Comparison of ENCODE assay signal across 28 cellular contexts in the genomic region with DNA sequence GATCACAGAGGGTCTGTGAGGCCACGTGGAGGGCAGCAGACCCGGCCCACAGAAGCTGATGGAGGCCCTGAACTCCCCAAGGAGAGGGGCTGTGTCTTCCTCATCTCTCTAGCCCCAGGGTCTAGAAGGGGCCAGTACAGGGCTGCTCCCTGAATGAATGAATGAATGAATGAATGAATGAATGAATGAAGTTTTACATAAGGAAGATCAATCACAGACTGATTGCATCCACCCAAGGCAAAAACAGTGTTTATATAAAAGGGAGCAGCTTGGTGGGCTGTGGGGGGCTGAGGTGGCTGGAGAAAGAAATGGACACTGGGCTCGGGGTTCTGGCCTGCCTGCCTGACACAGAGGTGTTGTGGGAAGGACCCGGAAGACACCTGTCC. TPM values are rescaled to one million over a fixed set of nuclear protein-coding genes. Genes with fewer than 3 reads are reported as not detected.
DNase-seq lines count a peak whose midpoint lies in the region; ATAC-seq, FAIRE-seq and TF ChIP-seq lines count a peak whose summit lies in the region.
"Had no signal": no experiment of that assay in that cellular context is flagged by ENCODE, and none has a peak within 500 bp of the region (broad histone marks: within the 10 kb centered on the region; RNA-seq: fewer than 3 reads in every experiment).

No MANE protein-coding gene starts in this region.

- 76% methylated on average over 3 of the region's 4 CpGs for whole genome bisulfite sequencing in HepG2 (ENCODE audit: low lambda C conversion rate)
- 100% methylated on average over 1 of the region's 4 CpGs for whole genome bisulfite sequencing in right lobe of liver (ENCODE audit: insufficient coverage, low coverage, low lambda C conversion rate, missing lambda C conversion rate)
- WGBS in GM12878 (ENCODE audit: insufficient coverage, insufficient replicate concordance, low lambda C conversion rate, missing lambda C conversion rate) = 28% methylated on average over 4 of the region's 4 CpGs
- no CpG with 5 or more reads among the region's 4 CpGs for WGBS in neuronal stem cell (ENCODE audit: extremely low coverage in 2 of 2, insufficient read length in 2 of 2, insufficient replicate concordance in 1 of 2), 2 donors
- WGBS in mesendoderm (ENCODE audit: extremely low coverage, insufficient coverage, low lambda C conversion rate) = no CpG with 5 or more reads among the region's 4 CpGs

- no peak overlapping the region for H3K4me3 ChIP-seq in HepG2 (replicated peaks in 1 of 3; ENCODE audit: insufficient read depth in 1 of 3, low read depth in 2 of 3, low read length in 3 of 3)
- no peak overlapping the region for H3K4me3 ChIP-seq in right lobe of liver
- no peak overlapping the region for H3K4me3 ChIP-seq in GM12878
- no peak overlapping the region for H3K4me3 ChIP-seq in neuronal stem cell (ENCODE audit: low read length in 2 of 2)
- H3K4me3 ChIP-seq in mesendoderm (ENCODE audit: low read length) = no peak overlapping the region
- no peak overlapping the region for H3K4me3 ChIP-seq in left lung
- H3K4me3 ChIP-seq: BLaER1 had no signal

- CTCF ChIA-PET in HepG2 (lab: Yijun Ruan, JAX; ENCODE audit: low intra/inter-chr PET ratio, low total read pairs) (no interaction called here), GM12878 (lab: Yijun Ruan, JAX) (no interaction called here)

- no peak overlapping the region for H3K9ac ChIP-seq in HepG2 (ENCODE audit: insufficient read depth, low read depth, low read length)
- no peak overlapping the region for H3K9ac ChIP-seq in GM12878 (ENCODE audit: control insufficient read depth, insufficient read depth, low read length)
- no peak overlapping the region for H3K9ac ChIP-seq in neuronal stem cell (ENCODE audit: low read depth, low read length, poor library complexity)
- no peak overlapping the region for H3K9ac ChIP-seq in mesendoderm (ENCODE audit: low read length)
- H3K9ac ChIP-seq: BLaER1 had no signal

- H3K79me1 ChIP-seq in neuronal stem cell (ENCODE audit: low read depth, low read length) (peaks cover 9% of the 10 kb centered on the region), mesendoderm (ENCODE audit: low read length) (no peaks in the 10 kb centered on the region)

- H3K9me3 ChIP-seq in HepG2 (ENCODE audit: low read length) (no peaks in the 10 kb centered on the region), right lobe of liver (no peaks in the 10 kb centered on the region), GM12878 (replicated peaks; ENCODE audit: control insufficient read depth, insufficient read depth, low read length) (no peaks in the 10 kb centered on the region), neuronal stem cell (replicated peaks in 1 of 2; ENCODE audit: control insufficient read depth in 2 of 2, insufficient read depth in 1 of 2, low read depth in 1 of 2, low read length in 2 of 2) (no peaks in the 10 kb centered on the region), left lung (no peaks in the 10 kb centered on the region)
- H3K9me3 ChIP-seq: BE2C, BLaER1 had no signal

- H3K36me3 ChIP-seq in HepG2 (replicated peaks in 1 of 2; ENCODE audit: control insufficient read depth in 1 of 2, insufficient read depth in 2 of 2, low read length in 2 of 2) (no peaks in the 10 kb centered on the region), right lobe of liver (no peaks in the 10 kb centered on the region), GM12878 (ENCODE audit: control insufficient read depth in 2 of 2, insufficient read depth in 2 of 2, low read length in 1 of 2) (no peaks in the 10 kb centered on the region), neuronal stem cell (replicated peaks in 1 of 2; ENCODE audit: control insufficient read depth in 2 of 2, insufficient read depth in 2 of 2, low read length in 2 of 2) (no peaks in the 10 kb centered on the region), mesendoderm (ENCODE audit: control insufficient read depth, insufficient read depth, low read length) (no peaks in the 10 kb centered on the region), left lung (no peaks in the 10 kb centered on the region)
- H3K36me3 ChIP-seq: BE2C, BLaER1 had no signal

- H4K5ac ChIP-seq in mesendoderm (ENCODE audit: low read length) = no peak overlapping the region

- H4K8ac ChIP-seq in neuronal stem cell (ENCODE audit: low read depth, low read length) (no peak overlapping the region), mesendoderm (ENCODE audit: low read depth, low read length) (no peak overlapping the region)

- FAIRE-seq in HepG2 (lab: Jason Lieb, UNC) = no peak
- FAIRE-seq in GM12878 (lab: Jason Lieb, UNC) = no peak
- FAIRE-seq: A204.1, GM12891, GM19239 had no signal

- RAD21 ChIA-PET in GM12878 (lab: Charles Lee; ENCODE audit: unreplicated experiment) = no interaction called here

- H3K23ac ChIP-seq in neuronal stem cell (ENCODE audit: low read depth, low read length, poor library complexity) (no peak overlapping the region), mesendoderm (ENCODE audit: low read length) (no peak overlapping the region)

- in situ Hi-C loops in HepG2 (cut with HindIII; ENCODE audit: extremely low pct_ligation_motif_present, low pct_unique_long_range_greater_than_20kb) = no loop called here
- in situ Hi-C loops in GM12878 (cut with MboI) = no loop called here

- no peak for TF ChIP-seq RAD21 in HepG2 (CRISPR knock-in tag; IDR thresholded peaks at IDR 0.05)
- TF ChIP-seq RAD21 in GM12878 (IDR thresholded peaks at IDR 0.05; ENCODE audit: insufficient read depth, low read depth, low read length) = no peak

- no peaks in the 10 kb centered on the region for H3K27me3 ChIP-seq in HepG2 (ENCODE audit: control insufficient read depth in 1 of 2, insufficient read depth in 2 of 2, low read length in 2 of 2)
- no peaks in the 10 kb centered on the region for H3K27me3 ChIP-seq in right lobe of liver
- no peaks in the 10 kb centered on the region for H3K27me3 ChIP-seq in GM12878 (replicated peaks in 1 of 2; ENCODE audit: control insufficient read depth in 2 of 2, insufficient read depth in 2 of 2, low read length in 1 of 2)
- no peaks in the 10 kb centered on the region for H3K27me3 ChIP-seq in neuronal stem cell (ENCODE audit: control insufficient read depth in 3 of 3, insufficient read depth in 3 of 3, low read depth in 1 of 3, low read length in 3 of 3)
- no peaks in the 10 kb centered on the region for H3K27me3 ChIP-seq in mesendoderm (ENCODE audit: insufficient read depth, low read length, poor library complexity)
- no peaks in the 10 kb centered on the region for H3K27me3 ChIP-seq in left lung
- H3K27me3 ChIP-seq: BE2C, BLaER1 had no signal

- H2AK5ac ChIP-seq in neuronal stem cell (ENCODE audit: low read depth, low read length) = peak overlapping the region; percentile 75
- H2AK5ac ChIP-seq in mesendoderm (ENCODE audit: low read length) = no peak overlapping the region

- H2BK15ac ChIP-seq in neuronal stem cell (ENCODE audit: low read length) = no peak overlapping the region
- H2BK15ac ChIP-seq in mesendoderm (replicated peaks; ENCODE audit: low read depth) = no peak overlapping the region

- no peak for DNase-seq in HepG2 (ENCODE audit: low spot score)
- DNase-seq in right lobe of liver = no peak
- DNase-seq in GM12878 (ENCODE audit: low read depth, low spot score) = no peak
- no peak for DNase-seq in neuronal stem cell (ENCODE audit: low spot score)
- DNase-seq in mesendoderm = no peak
- no peak for DNase-seq in left lung
- DNase-seq: 8988T; ACHN; BE2C; CD4-positive, alpha-beta memory T cell; CD4-positive, CD25-positive, alpha-beta regulatory T cell; CD8-positive, alpha-beta memory T cell; COR-L47; DMS 273 treated with DMSO at 0.1 percent for 48 hours; DMS153; DMS79; DND-41; EL; GDM1 had no signal

- H3K4me2 ChIP-seq in HepG2 (ENCODE audit: low read depth, low read length) = no peak overlapping the region
- no peak overlapping the region for H3K4me2 ChIP-seq in GM12878 (ENCODE audit: control insufficient read depth, insufficient read depth)
- no peak overlapping the region for H3K4me2 ChIP-seq in neuronal stem cell (ENCODE audit: insufficient read depth, low read length, poor library complexity, severe bottlenecking)
- H3K4me2 ChIP-seq in mesendoderm (ENCODE audit: low read length) = no peak overlapping the region
- H3K4me2 ChIP-seq: BLaER1 had no signal

- H3K4me1 ChIP-seq in HepG2 (ENCODE audit: insufficient read depth, low read length) (peaks cover 8% of the 10 kb centered on the region), right lobe of liver (peaks cover 0 to 5% (median 0%) of the 10 kb centered on the region in 4 donors), GM12878 (ENCODE audit: control insufficient read depth, insufficient read depth, low read length) (no peaks in the 10 kb centered on the region), neuronal stem cell (ENCODE audit: control insufficient read depth in 2 of 2, insufficient read depth in 1 of 2, low read depth in 1 of 2, low read length in 2 of 2) (no peaks in the 10 kb centered on the region), mesendoderm (ENCODE audit: control insufficient read depth, low read depth, low read length) (no peaks in the 10 kb centered on the region), left lung (peaks cover 0 to 9% of the 10 kb centered on the region in 2 donors)
- H3K4me1 ChIP-seq: BE2C had no signal

- H3K27ac ChIP-seq in HepG2 (ENCODE audit: extremely low read length, insufficient read depth, low read length) = no peak overlapping the region
- no peak overlapping the region for H3K27ac ChIP-seq in right lobe of liver
- H3K27ac ChIP-seq in GM12878 (ENCODE audit: control insufficient read depth, insufficient read depth) = no peak overlapping the region
- no peak overlapping the region for H3K27ac ChIP-seq in neuronal stem cell (replicated peaks; ENCODE audit: low read length)
- H3K27ac ChIP-seq in mesendoderm (ENCODE audit: low read depth, low read length) = no peak overlapping the region
- no peak overlapping the region for H3K27ac ChIP-seq in left lung
- H3K27ac ChIP-seq: BLaER1 had no signal

- H4K20me1 ChIP-seq in HepG2 (ENCODE audit: insufficient read depth, low read length) = no peaks in the 10 kb centered on the region
- no peaks in the 10 kb centered on the region for H4K20me1 ChIP-seq in GM12878 (ENCODE audit: control insufficient read depth, insufficient read depth)
- H4K20me1 ChIP-seq: BLaER1 had no signal

- no peak overlapping the region for H2BK5ac ChIP-seq in neuronal stem cell (ENCODE audit: low read length)
- no peak overlapping the region for H2BK5ac ChIP-seq in mesendoderm (ENCODE audit: low read length)

- SMC1A ChIA-PET in GM12878 (lab: Charles Lee; ENCODE audit: uncharacterized antibody, unreplicated experiment) = no interaction called here

- BruUV-seq in HepG2 (replicated peaks; lab: Mats Ljungman, UMichigan) (no TSS peak), GM12878 (replicated peaks; lab: Mats Ljungman, UMichigan) (no TSS peak)

- H3K18ac ChIP-seq in neuronal stem cell (ENCODE audit: low read length) (peak overlapping the region; percentile 64), mesendoderm (ENCODE audit: low read length) (no peak overlapping the region)

- no peak overlapping the region for H3K14ac ChIP-seq in neuronal stem cell (ENCODE audit: low read length)

- H4K91ac ChIP-seq in neuronal stem cell (ENCODE audit: low read depth, low read length, poor library complexity) = no peak overlapping the region

- TF ChIP-seq POLR2A in HepG2 (IDR thresholded peaks at IDR 0.05; ENCODE audit: insufficient read depth in 1 of 2, low read depth in 2 of 2, low read length in 2 of 2) = no peak
- TF ChIP-seq POLR2A in right lobe of liver (IDR thresholded peaks at IDR 0.05) = no peak
- no peak for TF ChIP-seq POLR2A in GM12878 (IDR thresholded peaks at IDR 0.05; ENCODE audit: low read depth, low read length)

- ATAC-seq in HepG2 = no peak
- no peak for ATAC-seq in right lobe of liver
- ATAC-seq in GM12878 = no peak
- ATAC-seq in left lung = no peak

- no peak for TF ChIP-seq EP300 in HepG2 (IDR thresholded peaks at IDR 0.05; ENCODE audit: low read depth in 2 of 2, low read length in 2 of 2)
- no peak for TF ChIP-seq EP300 in HepG2 (CRISPR knock-in tag; IDR thresholded peaks at IDR 0.05; ENCODE audit: borderline replicate concordance)
- TF ChIP-seq EP300 in GM12878 (IDR thresholded peaks at IDR 0.05; ENCODE audit: borderline replicate concordance in 1 of 2, control insufficient read depth in 1 of 2, low read depth in 2 of 2, low read length in 2 of 2) = no peak

- POLR2A ChIA-PET in HepG2 (lab: Yijun Ruan, JAX) = no interaction called here
- POLR2A ChIA-PET in GM12878 (lab: Charles Lee) = interaction anchor here (0.5 kb wide), 1 partner anchor 363 kb away, joined by 5 read pairs; no protein-coding TSS in a partner anchor

- H3K4ac ChIP-seq in neuronal stem cell (ENCODE audit: low read length) = no peak overlapping the region
- no peak overlapping the region for H3K4ac ChIP-seq in mesendoderm (ENCODE audit: low read depth, low read length)

- H2BK12ac ChIP-seq in neuronal stem cell (ENCODE audit: low read length) = peak overlapping the region; percentile 46

- H3K56ac ChIP-seq in mesendoderm (ENCODE audit: low read length) = no peak overlapping the region

- H2BK120ac ChIP-seq in neuronal stem cell (ENCODE audit: low read depth, low read length) (no peak overlapping the region), mesendoderm (ENCODE audit: low read depth, low read length) (no peak overlapping the region)

- no peak overlapping the region for H2AFZ ChIP-seq in HepG2 (ENCODE audit: low read length)
- no peak overlapping the region for H2AFZ ChIP-seq in GM12878 (ENCODE audit: control insufficient read depth, low read depth, low read length)
- H2AFZ ChIP-seq in neuronal stem cell (ENCODE audit: low read length) = no peak overlapping the region

- no peak for TF ChIP-seq CTCF in HepG2 (CRISPR knock-in tag; IDR thresholded peaks at IDR 0.05)
- no peak for TF ChIP-seq CTCF in right lobe of liver (IDR thresholded peaks at IDR 0.05)
- no peak for TF ChIP-seq CTCF in GM12878 (IDR thresholded peaks at IDR 0.05 in 2 of 3, conservative IDR thresholded peaks at IDR 0.05 in 1 of 3; ENCODE audit: control insufficient read depth in 2 of 3, extremely low read depth in 1 of 3, insufficient read depth in 1 of 3, low read depth in 3 of 3, low read length in 3 of 3)
- no peak for TF ChIP-seq CTCF in left lung (IDR thresholded peaks at IDR 0.05)

- peaks cover 3% of the 10 kb centered on the region for H3K79me2 ChIP-seq in HepG2 (ENCODE audit: insufficient read depth, low read length)
- H3K79me2 ChIP-seq in GM12878 (ENCODE audit: control insufficient read depth, insufficient read depth, low read length) = peaks cover 5% of the 10 kb centered on the region
- no peaks in the 10 kb centered on the region for H3K79me2 ChIP-seq in mesendoderm (ENCODE audit: control insufficient read depth, insufficient read depth, low read length)

- intact Hi-C loops in HepG2 (cut with micrococcal nuclease; ENCODE audit: unreplicated experiment) (no loop called here), right lobe of liver (cut with DNase I) (no loop called here), GM12878 (cut with micrococcal nuclease; ENCODE audit: unreplicated experiment) (no loop called here), left lung (cut with DNase I) (no loop called here)

RNA-seq across cellular contexts. Expression of a gene that starts 4.9 kb away (rescaled TPM):
- 31.6 and 35.8 TPM in 2 replicates for total RNA-seq in HepG2 (2016; rRNA removed; fragmentation: Illumina TruSeq; extraction: Trizol)
- 10.1 and 11.8 TPM in 2 replicates for total RNA-seq in HepG2 (2016; cell fraction: cytosol; rRNA removed; fragmentation: Illumina TruSeq; extraction: Trizol; ENCODE audit: low read depth)
- total RNA-seq in HepG2 (2016; cell fraction: insoluble cytoplasmic fraction; rRNA removed; fragmentation: Illumina TruSeq; extraction: Trizol) = 29.5 and 34.7 TPM in 2 replicates
- total RNA-seq in HepG2 (2016; cell fraction: membrane; rRNA removed; fragmentation: Illumina TruSeq; extraction: Trizol) = 13.4 TPM in 2 replicates
- total RNA-seq in HepG2 (2016; cell fraction: nucleus; rRNA removed; fragmentation: Illumina TruSeq; extraction: Trizol) = 16.9 and 26.1 TPM in 2 replicates
- 19.9 and 24.9 TPM in 2 replicates for polyA plus RNA-seq in HepG2 (2011; rRNA removed)
- 16.1 and 23.4 TPM in 2 replicates for polyA plus RNA-seq in HepG2 (2011; cell fraction: cytosol; rRNA removed)
- polyA plus RNA-seq in HepG2 (2011; cell fraction: nucleus; rRNA removed) = 56.5 and 64.5 TPM in 2 replicates
- 12.2 and 20.8 TPM in 2 replicates for polyA plus RNA-seq in HepG2 (2012)
- polyA plus RNA-seq in HepG2 (2016; cell fraction: cytosol; fragmentation: Illumina TruSeq; extraction: Trizol; ENCODE audit: low read depth) = 5.4 and 6.5 TPM in 2 replicates
- polyA plus RNA-seq in HepG2 (2016; cell fraction: insoluble cytoplasmic fraction; fragmentation: Illumina TruSeq; extraction: Trizol; ENCODE audit: low read depth) = 20.2 and 26.2 TPM in 2 replicates
- 5.5 and 7.3 TPM in 2 replicates for polyA plus RNA-seq in HepG2 (2016; cell fraction: membrane; fragmentation: Illumina TruSeq; extraction: Trizol; ENCODE audit: low read depth)
- polyA plus RNA-seq in HepG2 (2016; cell fraction: nucleus; fragmentation: Illumina TruSeq; extraction: Trizol; ENCODE audit: insufficient read depth, low read depth) = 42.6 and 43.8 TPM in 2 replicates
- 41.4 and 43.7 TPM in 2 replicates for polyA minus RNA-seq in HepG2 (2011; rRNA and poly(A)+ RNA removed; ENCODE audit: low replicate concordance)
- polyA minus RNA-seq in HepG2 (2011; cell fraction: cytosol; rRNA and poly(A)+ RNA removed) = 12.9 and 15.0 TPM in 2 replicates
- polyA minus RNA-seq in HepG2 (2011; cell fraction: nucleus; rRNA and poly(A)+ RNA removed) = 13.0 and 19.8 TPM in 2 replicates
- total RNA-seq in right lobe of liver = 10 to 100 TPM in 2 of 6 experiments, 1 to 10 TPM in 4; 7.5 to 16.8 (median 9.2) TPM
- total RNA-seq in GM12878 (2013; cell fraction: nucleolus; rRNA removed) = 24.8 and 27.6 TPM in 2 replicates
- total RNA-seq in GM12878 (2014; rRNA removed) = 43.5 and 61.0 TPM in 2 replicates
- total RNA-seq in GM12878 (2014; rRNA removed; fragmentation: Illumina TruSeq; extraction: Trizol) = 17.0 and 17.2 TPM in 2 replicates
- 54.3 and 57.3 TPM in 2 replicates for total RNA-seq in GM12878 (2021)
- polyA plus RNA-seq in GM12878 (2011; ENCODE audit: low read depth) = 12.2 TPM
- 10.4 and 28.5 TPM in 2 replicates for polyA plus RNA-seq in GM12878 (2011; rRNA removed)
- polyA plus RNA-seq in GM12878 (2011; cell fraction: cytosol; rRNA removed) = 37.5 and 54.7 TPM in 2 replicates
- polyA plus RNA-seq in GM12878 (2011; cell fraction: nucleus; rRNA removed) = 74.2 and 93.3 TPM in 2 replicates
- 30.1 and 31.8 TPM in 2 replicates for polyA plus RNA-seq in GM12878 (2012)
- polyA plus RNA-seq in GM12878 (2014; fragmentation: Illumina TruSeq; extraction: Trizol) = 9.1 and 16.4 TPM in 2 replicates
- polyA plus RNA-seq in GM12878 (2014; fragmentation: Nextera tagmentation; extraction: Ambion mirVana) = 1 to 10 TPM; 2.0 to 9.2 TPM
- polyA plus RNA-seq in GM12878 (2014; rRNA removed) = 48.0 and 59.8 TPM in 2 replicates
- 10 to 100 TPM; 61.8 to 63.4 TPM for polyA plus RNA-seq in GM12878 (2016; fragmentation: Nextera tagmentation; extraction: Ambion mirVana)
- 19.2 and 34.9 TPM in 2 replicates for polyA minus RNA-seq in GM12878 (2011; rRNA and poly(A)+ RNA removed)
- polyA minus RNA-seq in GM12878 (2011; cell fraction: cytosol; rRNA and poly(A)+ RNA removed) = 15.3 and 18.3 TPM in 2 replicates
- polyA minus RNA-seq in GM12878 (2011; cell fraction: nucleus; rRNA and poly(A)+ RNA removed) = 16.2 and 30.2 TPM in 2 replicates
- polyA plus RNA-seq in neuronal stem cell (2013, experiment 1 of 2) = 20.7 TPM
- polyA plus RNA-seq in neuronal stem cell (2013, experiment 2 of 2) = 20.1 TPM
- 35.1 TPM for polyA plus RNA-seq in mesendoderm (2013, experiment 1 of 2)
- 36.4 TPM for polyA plus RNA-seq in mesendoderm (2013, experiment 2 of 2)
- total RNA-seq in left lung = 10 to 100 TPM; 23.4 to 26.0 TPM

RNA-seq across cellular contexts. Expression of a gene that starts 14.4 kb away (rescaled TPM):
- total RNA-seq in HepG2 (2016; rRNA removed; fragmentation: Illumina TruSeq; extraction: Trizol) = 21.1 and 24.5 TPM in 2 replicates
- total RNA-seq in HepG2 (2016; cell fraction: cytosol; rRNA removed; fragmentation: Illumina TruSeq; extraction: Trizol; ENCODE audit: low read depth) = 3.9 and 4.9 TPM in 2 replicates
- total RNA-seq in HepG2 (2016; cell fraction: insoluble cytoplasmic fraction; rRNA removed; fragmentation: Illumina TruSeq; extraction: Trizol) = 16.1 and 26.1 TPM in 2 replicates
- total RNA-seq in HepG2 (2016; cell fraction: membrane; rRNA removed; fragmentation: Illumina TruSeq; extraction: Trizol) = 9.4 and 10.8 TPM in 2 replicates
- total RNA-seq in HepG2 (2016; cell fraction: nucleus; rRNA removed; fragmentation: Illumina TruSeq; extraction: Trizol) = 23.9 and 26.7 TPM in 2 replicates
- polyA plus RNA-seq in HepG2 (2011; rRNA removed) = 4.2 and 5.4 TPM in 2 replicates
- polyA plus RNA-seq in HepG2 (2011; cell fraction: cytosol; rRNA removed) = 1.6 and 3.8 TPM in 2 replicates
- 33.8 and 40.4 TPM in 2 replicates for polyA plus RNA-seq in HepG2 (2011; cell fraction: nucleus; rRNA removed)
- polyA plus RNA-seq in HepG2 (2012) = 3.0 TPM in 2 replicates
- 4.1 and 4.2 TPM in 2 replicates for polyA plus RNA-seq in HepG2 (2016; cell fraction: cytosol; fragmentation: Illumina TruSeq; extraction: Trizol; ENCODE audit: low read depth)
- 19.1 and 25.4 TPM in 2 replicates for polyA plus RNA-seq in HepG2 (2016; cell fraction: insoluble cytoplasmic fraction; fragmentation: Illumina TruSeq; extraction: Trizol; ENCODE audit: low read depth)
- polyA plus RNA-seq in HepG2 (2016; cell fraction: membrane; fragmentation: Illumina TruSeq; extraction: Trizol; ENCODE audit: low read depth) = 6.7 and 7.5 TPM in 2 replicates
- polyA plus RNA-seq in HepG2 (2016; cell fraction: nucleus; fragmentation: Illumina TruSeq; extraction: Trizol; ENCODE audit: insufficient read depth, low read depth) = 87.0 and 93.3 TPM in 2 replicates
- polyA minus RNA-seq in HepG2 (2011; rRNA and poly(A)+ RNA removed; ENCODE audit: low replicate concordance) = 7.4 TPM in 1 of 2 replicates, not detected in the other
- polyA minus RNA-seq in HepG2 (2011; cell fraction: cytosol; rRNA and poly(A)+ RNA removed) = 0.99 and 1.8 TPM in 2 replicates
- 4.5 and 4.7 TPM in 2 replicates for polyA minus RNA-seq in HepG2 (2011; cell fraction: nucleus; rRNA and poly(A)+ RNA removed)
- total RNA-seq in right lobe of liver = under 1 TPM in 2 of 6 experiments, not detected in 4; 0.11 to 0.56 TPM
- total RNA-seq in GM12878 (2013; cell fraction: nucleolus; rRNA removed) = not detected in 2 replicates
- not detected in 2 replicates for total RNA-seq in GM12878 (2014; rRNA removed)
- not detected in 2 replicates for total RNA-seq in GM12878 (2014; rRNA removed; fragmentation: Illumina TruSeq; extraction: Trizol)
- not detected in 2 replicates for total RNA-seq in GM12878 (2021)
- polyA plus RNA-seq in GM12878 (2011; ENCODE audit: low read depth) = not detected
- not detected in 2 replicates for polyA plus RNA-seq in GM12878 (2011; rRNA removed)
- polyA plus RNA-seq in GM12878 (2011; cell fraction: cytosol; rRNA removed) = not detected in 2 replicates
- polyA plus RNA-seq in GM12878 (2011; cell fraction: nucleus; rRNA removed) = not detected in 2 replicates
- polyA plus RNA-seq in GM12878 (2012) = not detected in 2 replicates
- not detected in 2 replicates for polyA plus RNA-seq in GM12878 (2014; fragmentation: Illumina TruSeq; extraction: Trizol)
- polyA plus RNA-seq in GM12878 (2014; fragmentation: Nextera tagmentation; extraction: Ambion mirVana) = not detected
- not detected in 2 replicates for polyA plus RNA-seq in GM12878 (2014; rRNA removed)
- polyA plus RNA-seq in GM12878 (2016; fragmentation: Nextera tagmentation; extraction: Ambion mirVana) = not detected
- not detected in 2 replicates for polyA minus RNA-seq in GM12878 (2011; rRNA and poly(A)+ RNA removed)
- polyA minus RNA-seq in GM12878 (2011; cell fraction: cytosol; rRNA and poly(A)+ RNA removed) = not detected in 2 replicates
- not detected in 2 replicates for polyA minus RNA-seq in GM12878 (2011; cell fraction: nucleus; rRNA and poly(A)+ RNA removed)
- polyA plus RNA-seq in neuronal stem cell (2013, experiment 1 of 2) = 0.03 TPM
- polyA plus RNA-seq in neuronal stem cell (2013, experiment 2 of 2) = not detected
- polyA plus RNA-seq in mesendoderm (2013, experiment 1 of 2) = 0.13 TPM
- polyA plus RNA-seq in mesendoderm (2013, experiment 2 of 2) = 0.06 TPM
- under 1 TPM; 0.34 to 0.38 TPM for total RNA-seq in left lung
- total RNA-seq: A673; CD4-positive, alpha-beta memory T cell; CD4-positive, CD25-positive, alpha-beta regulatory T cell; CD8-positive, alpha-beta memory T cell; Daoy; G401 had no signal
- polyA plus RNA-seq: AG04450; CD14-positive monocyte; CD4-positive, alpha-beta memory T cell; CD4-positive, CD25-positive, alpha-beta regulatory T cell; CD8-positive, alpha-beta memory T cell had no signal

RNA-seq across cellular contexts. Expression of a gene that starts 14.4 kb away (rescaled TPM):
- total RNA-seq in HepG2 (2016; rRNA removed; fragmentation: Illumina TruSeq; extraction: Trizol) (0.13 and 0.20 TPM in 2 replicates), right lobe of liver (not detected), GM12878 (2014; rRNA removed) (not detected in 2 replicates), GM12878 (2014; rRNA removed; fragmentation: Illumina TruSeq; extraction: Trizol) (not detected in 2 replicates), GM12878 (2021) (not detected in 2 replicates), left lung (under 1 TPM in 1 of 2 donors, not detected in 1; 0.18 TPM)
- not detected in 2 replicates for total RNA-seq in HepG2 (2016; cell fraction: cytosol; rRNA removed; fragmentation: Illumina TruSeq; extraction: Trizol; ENCODE audit: low read depth)
- total RNA-seq in HepG2 (2016; cell fraction: insoluble cytoplasmic fraction; rRNA removed; fragmentation: Illumina TruSeq; extraction: Trizol) = 0.15 and 0.16 TPM in 2 replicates
- 0.17 and 0.22 TPM in 2 replicates for total RNA-seq in HepG2 (2016; cell fraction: membrane; rRNA removed; fragmentation: Illumina TruSeq; extraction: Trizol)
- total RNA-seq in HepG2 (2016; cell fraction: nucleus; rRNA removed; fragmentation: Illumina TruSeq; extraction: Trizol) = 0.22 TPM in 1 of 2 replicates, not detected in the other
- polyA plus RNA-seq in HepG2 (2011; rRNA removed) (0.07 and 0.09 TPM in 2 replicates), GM12878 (2011; rRNA removed) (not detected in 2 replicates), GM12878 (2014; fragmentation: Illumina TruSeq; extraction: Trizol) (not detected in 2 replicates), GM12878 (2014; fragmentation: Nextera tagmentation; extraction: Ambion mirVana) (not detected), GM12878 (2014; rRNA removed) (not detected in 2 replicates), GM12878 (2016; fragmentation: Nextera tagmentation; extraction: Ambion mirVana) (not detected)
- polyA plus RNA-seq in HepG2 (2011; cell fraction: cytosol; rRNA removed) = 0.07 and 0.09 TPM in 2 replicates
- polyA plus RNA-seq in HepG2 (2011; cell fraction: nucleus; rRNA removed) = 0.08 TPM in 1 of 2 replicates, not detected in the other
- 0.07 and 0.12 TPM in 2 replicates for polyA plus RNA-seq in HepG2 (2012)
- polyA plus RNA-seq in HepG2 (2016; cell fraction: cytosol; fragmentation: Illumina TruSeq; extraction: Trizol; ENCODE audit: low read depth) = not detected in 2 replicates
- 0.21 and 0.26 TPM in 2 replicates for polyA plus RNA-seq in HepG2 (2016; cell fraction: insoluble cytoplasmic fraction; fragmentation: Illumina TruSeq; extraction: Trizol; ENCODE audit: low read depth)
- 0.10 TPM in 1 of 2 replicates, not detected in the other for polyA plus RNA-seq in HepG2 (2016; cell fraction: membrane; fragmentation: Illumina TruSeq; extraction: Trizol; ENCODE audit: low read depth)
- polyA plus RNA-seq in HepG2 (2016; cell fraction: nucleus; fragmentation: Illumina TruSeq; extraction: Trizol; ENCODE audit: insufficient read depth, low read depth) = 0.49 TPM in 1 of 2 replicates, not detected in the other
- polyA minus RNA-seq in HepG2 (2011; rRNA and poly(A)+ RNA removed; ENCODE audit: low replicate concordance) = 0.10 TPM in 1 of 2 replicates, not detected in the other
- not detected in 2 replicates for polyA minus RNA-seq in HepG2 (2011; cell fraction: cytosol; rRNA and poly(A)+ RNA removed)
- 0.13 TPM in 1 of 2 replicates, not detected in the other for polyA minus RNA-seq in HepG2 (2011; cell fraction: nucleus; rRNA and poly(A)+ RNA removed)
- not detected in 2 replicates for total RNA-seq in GM12878 (2013; cell fraction: nucleolus; rRNA removed)
- not detected for polyA plus RNA-seq in GM12878 (2011; ENCODE audit: low read depth)
- not detected in 2 replicates for polyA plus RNA-seq in GM12878 (2011; cell fraction: cytosol; rRNA removed)
- polyA plus RNA-seq in GM12878 (2011; cell fraction: nucleus; rRNA removed) = not detected in 2 replicates
- polyA plus RNA-seq in GM12878 (2012) = 0.07 TPM in 1 of 2 replicates, not detected in the other
- polyA minus RNA-seq in GM12878 (2011; rRNA and poly(A)+ RNA removed) = not detected in 2 replicates
- not detected in 2 replicates for polyA minus RNA-seq in GM12878 (2011; cell fraction: cytosol; rRNA and poly(A)+ RNA removed)
- not detected in 2 replicates for polyA minus RNA-seq in GM12878 (2011; cell fraction: nucleus; rRNA and poly(A)+ RNA removed)
- 0.06 TPM for polyA plus RNA-seq in neuronal stem cell (2013, experiment 1 of 2)
- polyA plus RNA-seq in neuronal stem cell (2013, experiment 2 of 2) = 0.03 TPM
- 0.07 TPM for polyA plus RNA-seq in mesendoderm (2013, experiment 1 of 2)
- 0.06 TPM for polyA plus RNA-seq in mesendoderm (2013, experiment 2 of 2)
- total RNA-seq: A673; CD4-positive, alpha-beta memory T cell; CD4-positive, CD25-positive, alpha-beta regulatory T cell; CD8-positive, alpha-beta memory T cell; G401 had no signal
- polyA plus RNA-seq: AG04450; CD14-positive monocyte; CD4-positive, alpha-beta memory T cell; CD4-positive, CD25-positive, alpha-beta regulatory T cell; CD8-positive, alpha-beta memory T cell had no signal
